In the genomic region with DNA sequence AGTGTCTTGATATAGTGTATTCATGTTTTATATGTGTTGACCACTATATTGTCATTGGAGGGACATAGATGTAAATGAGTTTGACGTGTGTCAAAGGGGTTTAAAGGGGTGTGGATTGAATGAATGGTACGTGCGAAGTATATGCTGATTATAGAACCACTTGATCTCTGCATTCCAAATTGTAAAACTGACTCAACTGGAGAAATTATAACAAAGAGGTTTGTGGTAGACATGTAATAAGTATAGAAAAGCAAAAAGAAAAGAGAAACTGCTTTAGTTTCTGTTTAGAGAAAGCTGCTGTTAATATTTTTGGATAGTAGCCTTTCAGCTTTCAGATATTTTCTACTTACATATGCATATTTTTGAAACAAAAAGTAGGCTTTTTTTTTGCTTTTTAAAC, we compare ENCODE assay signal across 25 cellular contexts. TPM values are rescaled to one million over a fixed set of nuclear protein-coding genes. Genes with fewer than 3 reads are reported as not detected.
DNase-seq lines count a peak whose midpoint lies in the region; ATAC-seq, FAIRE-seq and TF ChIP-seq lines count a peak whose summit lies in the region.
"Had no signal": no experiment of that assay in that cellular context is flagged by ENCODE, and none has a peak within 500 bp of the region (broad histone marks: within the 10 kb centered on the region; RNA-seq: fewer than 3 reads in every experiment).

No MANE protein-coding gene starts in this region.

- intact Hi-C loops in gastrocnemius medialis (cut with DNase I; ENCODE audit: low total_unique reads) = no loop called here

- H3K4me1 ChIP-seq in gastrocnemius medialis = no peaks in the 10 kb centered on the region
- H3K4me1 ChIP-seq: foreskin keratinocyte, parathyroid adenoma had no signal

- no peak overlapping the region for H3K27ac ChIP-seq in gastrocnemius medialis
- no peak overlapping the region for H3K27ac ChIP-seq in caudate nucleus (ENCODE audit: low read depth, low read length)
- H3K27ac ChIP-seq: foreskin keratinocyte, parathyroid adenoma, right lobe of liver, RWPE1, tibial nerve had no signal

- FAIRE-seq in GM19239 (lab: Jason Lieb, UNC) = no peak
- FAIRE-seq: K562 had no signal

- no peaks in the 10 kb centered on the region for H3K27me3 ChIP-seq in gastrocnemius medialis
- H3K27me3 ChIP-seq: foreskin keratinocyte, right lobe of liver, tibial nerve had no signal

- H3K36me3 ChIP-seq in gastrocnemius medialis = peaks cover 0 to 1% of the 10 kb centered on the region in 2 donors
- H3K36me3 ChIP-seq: right lobe of liver had no signal

- in situ Hi-C loops in gastrocnemius medialis (cut with MboI; ENCODE audit: low sequenced_read_pairs in 4 of 4) = no loop called here

- DNase-seq in gastrocnemius medialis (no peak), GM19239 (ENCODE audit: insufficient read length, low spot score) (no peak), caudate nucleus (lab: John Stamatoyannopoulos, UW) (no peak), midbrain (lab: John Stamatoyannopoulos, UW) (no peak)
- DNase-seq: activated CD4-positive, alpha-beta T cell treated with anti-CD3 and anti-CD28 coated beads, Interleukin-2, amount 50 U/mL, for 4 hours; activated gamma-delta T cell; CD4-positive, alpha-beta T cell; DMS 273 treated with DMSO at 0.1 percent for 48 hours; effector memory CD4-positive, alpha-beta T cell; foreskin keratinocyte; immature natural killer cell; left ventricle myocardium superior; NCI-H146; NCI-H2171; NCI-H526; right lobe of liver; SK-N-SH; stimulated activated naive CD8-positive, alpha-beta T cell treated with anti-CD3 and anti-CD28 coated beads, Interleukin-15, amount 100 ng/mL, for 72 hours had no signal

- no peaks in the 10 kb centered on the region for H3K9me3 ChIP-seq in gastrocnemius medialis
- H3K9me3 ChIP-seq: right lobe of liver, SK-N-SH, tibial nerve had no signal

- no peak for TF ChIP-seq CTCF in gastrocnemius medialis (IDR thresholded peaks at IDR 0.05 in 4 of 5, conservative IDR thresholded peaks at IDR 0.05 in 1 of 5)

- no peak overlapping the region for H3K4me3 ChIP-seq in gastrocnemius medialis
- H3K4me3 ChIP-seq: K562, right lobe of liver, tibial nerve had no signal

- ATAC-seq in GM18861 (IDR thresholded peaks at IDR 0.05; ENCODE audit: unreplicated experiment) (peak; percentile 57), GM21526 (IDR thresholded peaks at IDR 0.05; ENCODE audit: low FRiP score, unreplicated experiment) (peak; percentile 45), HG03025 (IDR thresholded peaks at IDR 0.05; ENCODE audit: low FRiP score, unreplicated experiment) (peak; percentile 71), gastrocnemius medialis (no peak)
- ATAC-seq: foreskin keratinocyte; K562; left ventricle myocardium superior; right lobe of liver; stimulated activated naive CD8-positive, alpha-beta T cell treated with anti-CD3 and anti-CD28 coated beads, Interleukin-15, amount 100 ng/mL, for 72 hours had no signal

- TF ChIP-seq POLR2A in gastrocnemius medialis (IDR thresholded peaks at IDR 0.05) = no peak

RNA-seq across cellular contexts. Expression of gene MYRFL, which starts 8.9 kb away (rescaled TPM):
- total RNA-seq in gastrocnemius medialis = 1 to 10 TPM in 1 of 4 donors, not detected in 3; 1.1 TPM
- total RNA-seq: CD4-positive, alpha-beta T cell; foreskin keratinocyte; K562; left ventricle myocardium superior had no signal

Comparison
In these comparisons a context has a peak if more than half of its experiments do, and no peak if none do; other contexts are left out.
1. ATAC-seq: peak in GM18861 (single experiment), GM21526 (single experiment) and HG03025 (single experiment); none in gastrocnemius medialis (0 of 2).